Comparison of ENCODE assay signal across 8 cellular contexts in the genomic region with DNA sequence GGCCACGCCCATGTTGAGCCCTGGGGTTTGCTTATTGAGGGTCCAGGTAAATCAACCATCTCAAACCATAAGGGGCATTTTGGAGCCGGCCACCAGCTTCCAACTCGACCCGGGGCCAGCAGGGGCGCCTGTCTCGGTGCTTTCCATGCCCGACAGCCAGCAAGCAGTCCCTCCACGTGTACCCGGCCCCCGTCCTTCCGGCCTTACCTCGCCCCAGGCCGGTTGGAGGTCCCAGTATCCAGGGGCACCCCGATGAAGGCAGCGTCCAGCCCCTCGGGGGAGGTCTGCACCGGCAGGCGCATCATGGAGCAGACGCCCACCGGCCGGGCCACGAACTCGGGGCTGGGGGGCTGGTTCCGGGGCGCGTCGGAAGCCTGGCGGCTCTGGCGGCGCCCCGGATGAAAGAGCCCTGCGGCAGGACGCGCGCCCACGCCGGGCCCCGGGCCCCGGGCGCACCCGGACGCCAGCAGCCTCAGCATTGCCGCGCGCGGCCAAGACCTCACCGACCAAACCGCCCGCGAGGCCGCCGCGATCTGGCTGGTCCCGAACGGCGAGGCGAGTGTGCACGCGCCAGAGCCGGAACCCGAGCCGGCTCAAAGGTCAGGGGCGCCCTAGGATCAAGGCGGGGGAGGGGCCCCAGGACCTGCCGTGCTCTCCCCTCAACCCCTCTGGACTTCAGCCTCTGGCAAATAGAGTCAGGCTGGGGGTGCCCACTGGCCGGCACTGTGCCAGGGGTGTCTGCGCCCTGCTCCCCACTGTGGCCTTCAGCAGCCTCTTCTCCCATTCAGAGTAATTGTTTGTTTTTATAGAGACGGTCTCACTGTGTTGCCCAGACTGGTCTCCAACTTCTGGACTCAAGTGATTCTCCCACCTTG. TPM values are rescaled to one million over a fixed set of nuclear protein-coding genes. Genes with fewer than 3 reads are reported as not detected.
DNase-seq lines count a peak whose midpoint lies in the region; ATAC-seq and TF ChIP-seq lines count a peak whose summit lies in the region.

A gene with protein sequence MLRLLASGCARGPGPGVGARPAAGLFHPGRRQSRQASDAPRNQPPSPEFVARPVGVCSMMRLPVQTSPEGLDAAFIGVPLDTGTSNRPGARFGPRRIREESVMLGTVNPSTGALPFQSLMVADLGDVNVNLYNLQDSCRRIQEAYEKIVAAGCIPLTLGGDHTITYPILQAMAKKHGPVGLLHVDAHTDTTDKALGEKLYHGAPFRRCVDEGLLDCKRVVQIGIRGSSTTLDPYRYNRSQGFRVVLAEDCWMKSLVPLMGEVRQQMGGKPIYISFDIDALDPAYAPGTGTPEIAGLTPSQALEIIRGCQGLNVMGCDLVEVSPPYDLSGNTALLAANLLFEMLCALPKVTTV (minus strand): TSS at position 563 of the 875 bp plus-strand sequence. CDS start 84 bp downstream, at position 479.

- H3K4me1 Mint-ChIP-seq in CD8-positive, alpha-beta T cell (ENCODE audit: low read depth) = peaks cover 31% of the 10 kb centered on the region
- H3K4me1 Mint-ChIP-seq in activated T-cell treated with anti-CD3 and anti-CD28 coated beads, Interleukin-2, amount 50 U/mL, for 72 hours (ENCODE audit: low read depth) = peaks cover 33% of the 10 kb centered on the region

- H3K9ac ChIP-seq in trophoblast cell (ENCODE audit: low read length) = peak within 1 kb of the TSS; percentile 36

- H4K12ac ChIP-seq in trophoblast cell (ENCODE audit: low read depth, low read length) = peak within 1 kb of the TSS; percentile 21

- peak within 1 kb of the TSS; percentile 82 for H3K4me3 Mint-ChIP-seq in CD8-positive, alpha-beta T cell
- H3K4me3 Mint-ChIP-seq in activated T-cell treated with anti-CD3 and anti-CD28 coated beads, Interleukin-2, amount 50 U/mL, for 72 hours = peak within 1 kb of the TSS; percentile 86 to 88

- no peak within 1 kb of the TSS for H2BK5ac ChIP-seq in trophoblast cell (ENCODE audit: low read depth, low read length, poor library complexity)

- CTCF ChIA-PET in CD8-positive, alpha-beta T cell (lab: Charles Lee) = no interaction called here

- H2BK120ac ChIP-seq in trophoblast cell (ENCODE audit: insufficient read depth, low read length, poor library complexity) = no peak within 1 kb of the TSS

- H3K9me3 ChIP-seq in CD8-positive, alpha-beta T cell (ENCODE audit: low read length) = no peaks in the 10 kb centered on the region
- peaks cover 4% of the 10 kb centered on the region for H3K9me3 ChIP-seq in trophoblast cell (ENCODE audit: insufficient read depth, low read depth, low read length)

- peak within 1 kb of the TSS; percentile 3 for H4K8ac ChIP-seq in trophoblast cell (ENCODE audit: low read depth, low read length)

- no peak within 1 kb of the TSS for H3K18ac ChIP-seq in trophoblast cell (ENCODE audit: low read length)

- H3K36me3 Mint-ChIP-seq in CD8-positive, alpha-beta T cell = peaks cover 25% of the 10 kb centered on the region
- H3K36me3 Mint-ChIP-seq in activated T-cell treated with anti-CD3 and anti-CD28 coated beads, Interleukin-2, amount 50 U/mL, for 72 hours (ENCODE audit: insufficient read depth in 2 of 2) = peaks cover 4% of the 10 kb centered on the region in 2 donors

- peak in 6 of 7 experiments; percentile 31 to 78 (median 42) for DNase-seq in CD8-positive, alpha-beta T cell
- DNase-seq in NCI-H69 (lab: John Stamatoyannopoulos, UW) = peak; percentile 43
- peak; percentile 76 for DNase-seq in activated T-cell treated with anti-CD3 and anti-CD28 coated beads, Interleukin-2, amount 50 U/mL, for 72 hours
- DNase-seq in foreskin keratinocyte = no peak
- DNase-seq in trophoblast cell = peak in 1 of 2 donors; percentile 42
- no peak for DNase-seq in C1 segment of cervical spinal cord (lab: John Stamatoyannopoulos, UW)

- H3K14ac ChIP-seq in trophoblast cell (ENCODE audit: low read length) = no peak within 1 kb of the TSS

- H3K27ac ChIP-seq in CD8-positive, alpha-beta T cell (ENCODE audit: low read depth, low read length) = peak within 1 kb of the TSS; percentile 59
- H3K27ac ChIP-seq in foreskin keratinocyte (peak within 1 kb of the TSS; percentile 35), trophoblast cell (ENCODE audit: low read depth, low read length) (no peak within 1 kb of the TSS)

- intact Hi-C loops in CD8-positive, alpha-beta T cell (cut with DNase I, micrococcal nuclease) = loop anchor here in 1 of 2 experiments (1.0 kb wide), 1 partner anchor 33 kb away; a partner anchor contains a TSS

- WGBS in trophoblast cell (ENCODE audit: extremely low coverage, insufficient coverage, insufficient read length) = no CpG with 5 or more reads among the region's 68 CpGs

- no peaks in the 10 kb centered on the region for H3K36me3 ChIP-seq in CD8-positive, alpha-beta T cell (ENCODE audit: insufficient read depth, low read length)
- H3K36me3 ChIP-seq in trophoblast cell (ENCODE audit: control insufficient read depth in 1 of 2, insufficient read depth in 2 of 2, low read length in 2 of 2) = no peaks in the 10 kb centered on the region

- H3K23ac ChIP-seq in trophoblast cell (ENCODE audit: low read length) = no peak within 1 kb of the TSS

- H3K27me3 Mint-ChIP-seq in CD8-positive, alpha-beta T cell (ENCODE audit: low read depth) = no peaks in the 10 kb centered on the region
- H3K27me3 Mint-ChIP-seq in activated T-cell treated with anti-CD3 and anti-CD28 coated beads, Interleukin-2, amount 50 U/mL, for 72 hours (ENCODE audit: low read depth) = no peaks in the 10 kb centered on the region

- peaks cover 2% of the 10 kb centered on the region for H3K79me1 ChIP-seq in trophoblast cell (ENCODE audit: low read length)

- no peaks in the 10 kb centered on the region for H3K27me3 ChIP-seq in CD8-positive, alpha-beta T cell (ENCODE audit: insufficient read depth, low read length)
- no peaks in the 10 kb centered on the region for H3K27me3 ChIP-seq in foreskin keratinocyte
- H3K27me3 ChIP-seq in trophoblast cell (ENCODE audit: insufficient read depth, low read length) = no peaks in the 10 kb centered on the region

- no peaks in the 10 kb centered on the region for H3K9me3 Mint-ChIP-seq in CD8-positive, alpha-beta T cell
- H3K9me3 Mint-ChIP-seq in activated T-cell treated with anti-CD3 and anti-CD28 coated beads, Interleukin-2, amount 50 U/mL, for 72 hours = no peaks in the 10 kb centered on the region

- no peaks in the 10 kb centered on the region for H3K79me2 ChIP-seq in trophoblast cell (ENCODE audit: control insufficient read depth, insufficient read depth, low read length, poor library complexity)

- peaks cover 32% of the 10 kb centered on the region for H3K4me1 ChIP-seq in CD8-positive, alpha-beta T cell (ENCODE audit: insufficient read depth, low read length)
- no peaks in the 10 kb centered on the region for H3K4me1 ChIP-seq in foreskin keratinocyte
- peaks cover 0 to 2% of the 10 kb centered on the region in 2 experiments for H3K4me1 ChIP-seq in trophoblast cell (ENCODE audit: control insufficient read depth in 1 of 2, insufficient read depth in 2 of 2, low read length in 2 of 2)

- no peak within 1 kb of the TSS for H2AK5ac ChIP-seq in trophoblast cell (ENCODE audit: low read length)

- no peak within 1 kb of the TSS for H4K91ac ChIP-seq in trophoblast cell (ENCODE audit: low read depth, low read length)

- peak within 1 kb of the TSS; percentile 21 for H2AFZ ChIP-seq in trophoblast cell (ENCODE audit: insufficient read depth, low read length, poor library complexity)

- H3K27ac Mint-ChIP-seq in CD8-positive, alpha-beta T cell = peak within 1 kb of the TSS; percentile 92
- H3K27ac Mint-ChIP-seq in activated T-cell treated with anti-CD3 and anti-CD28 coated beads, Interleukin-2, amount 50 U/mL, for 72 hours = peak within 1 kb of the TSS; percentile 89

- POLR2A ChIA-PET in CD8-positive, alpha-beta T cell (lab: Charles Lee) = interaction anchor here (1.0 kb wide), 1 partner anchor 33 kb away, joined by 4 read pairs; no protein-coding TSS in a partner anchor

- no peak for TF ChIP-seq CTCF in CD8-positive, alpha-beta T cell (IDR thresholded peaks at IDR 0.05)
- peak; percentile 31 for TF ChIP-seq CTCF in foreskin keratinocyte (conservative IDR thresholded peaks at IDR 0.05)

- H2BK12ac ChIP-seq in trophoblast cell (ENCODE audit: low read length) = no peak within 1 kb of the TSS

- no peak within 1 kb of the TSS for H3K4ac ChIP-seq in trophoblast cell (ENCODE audit: low read depth, low read length)

- ATAC-seq in CD8-positive, alpha-beta T cell = peak; percentile 81
- ATAC-seq in GM21390 (IDR thresholded peaks at IDR 0.05; ENCODE audit: unreplicated experiment) (peak; percentile 64), foreskin keratinocyte (peak; percentile 56), GM21737 (IDR thresholded peaks at IDR 0.05; ENCODE audit: unreplicated experiment) (no peak)
- peak; percentile 91 for ATAC-seq in activated T-cell treated with anti-CD3 and anti-CD28 coated beads, Interleukin-2, amount 50 U/mL, for 72 hours (replicated peaks in 1 of 2)

- H3K4me2 ChIP-seq in trophoblast cell (ENCODE audit: low read length) = peak within 1 kb of the TSS; percentile 94

- peak within 1 kb of the TSS; percentile 83 for H3K4me3 ChIP-seq in CD8-positive, alpha-beta T cell (ENCODE audit: low read depth, low read length)
- peak within 1 kb of the TSS; percentile 70 for H3K4me3 ChIP-seq in trophoblast cell (ENCODE audit: low read depth, low read length)

RNA-seq across cellular contexts. Expression of the gene that starts here (rescaled TPM):
- total RNA-seq in CD8-positive, alpha-beta T cell = 1 to 10 TPM; 2.3 to 2.4 TPM
- total RNA-seq in activated T-cell treated with anti-CD3 and anti-CD28 coated beads, Interleukin-2, amount 50 U/mL, for 72 hours = 1 to 10 TPM; 7.8 to 8.5 TPM
- total RNA-seq in foreskin keratinocyte = 1.1 TPM in 2 replicates
- 0.78 and 0.85 TPM in 2 replicates for polyA plus RNA-seq in foreskin keratinocyte
- 0.10 and 0.18 TPM in 2 replicates for polyA plus RNA-seq in trophoblast cell (2013)

Comparison
In these comparisons a context has a peak if more than half of its experiments do, and no peak if none do; other contexts are left out.
1. DNase-seq: peak in CD8-positive, alpha-beta T cell (6 of 7), NCI-H69 (single experiment) and activated T-cell treated with anti-CD3 and anti-CD28 coated beads, Interleukin-2, amount 50 U/mL, for 72 hours (2 of 2); none in foreskin keratinocyte (0 of 2) and C1 segment of cervical spinal cord (0 of 14).